In genomic region chr7:126436213-126436868, GRCh38 we compare ENCODE assay signal across 18 cellular contexts.
"Had no signal": no experiment of that assay in that cellular context is flagged by ENCODE, and none has a peak within 500 bp of the region (broad histone marks: within the 10 kb centered on the region; RNA-seq: fewer than 3 reads in every experiment).

No MANE protein-coding gene starts in this region.

- H3K36me3 Mint-ChIP-seq: naive thymus-derived CD8-positive, alpha-beta T cell had no signal

- H3K27me3 ChIP-seq: neutrophil, suprapubic skin, transverse colon, vagina had no signal

- H3K27ac Mint-ChIP-seq: activated CD4-positive, alpha-beta T cell treated with anti-CD3 and anti-CD28 coated beads, Interleukin-2, amount 10 ng/mL, durations not matched to agents 7 days and 5 days; activated CD8-positive, alpha-beta T cell treated with anti-CD3 and anti-CD28 coated beads, Interleukin-2, amount 10 ng/mL, durations not matched to agents 7 days and 5 days; activated naive CD4-positive, alpha-beta T cell treated with anti-CD3 and anti-CD28 coated beads for 36 hours; activated T-cell treated with anti-CD3 and anti-CD28 coated beads, Interleukin-2, amount 50 U/mL, for 24 hours; effector memory CD8-positive, alpha-beta T cell; naive thymus-derived CD8-positive, alpha-beta T cell; stimulated activated naive CD8-positive, alpha-beta T cell treated with anti-CD3 and anti-CD28 coated beads, Interleukin-15, Interleukin-2, amounts not matched to agents 100 ng/mL and 50 ng/mL, for 24 hours had no signal

- H3K27me3 Mint-ChIP-seq: activated CD4-positive, alpha-beta T cell treated with anti-CD3 and anti-CD28 coated beads, Interleukin-2, amount 10 ng/mL, durations not matched to agents 7 days and 5 days; activated T-cell treated with anti-CD3 and anti-CD28 coated beads, Interleukin-2, amount 50 U/mL, for 24 hours; effector memory CD8-positive, alpha-beta T cell; naive thymus-derived CD8-positive, alpha-beta T cell; stimulated activated naive CD8-positive, alpha-beta T cell treated with anti-CD3 and anti-CD28 coated beads, Interleukin-15, Interleukin-2, amounts not matched to agents 100 ng/mL and 50 ng/mL, for 24 hours had no signal

- DNase-seq: activated CD4-positive, alpha-beta T cell treated with anti-CD3 and anti-CD28 coated beads, Interleukin-2, amount 10 ng/mL, durations not matched to agents 7 days and 5 days; activated CD8-positive, alpha-beta T cell treated with anti-CD3 and anti-CD28 coated beads, Interleukin-2, amount 10 ng/mL, durations not matched to agents 7 days and 5 days; activated naive CD4-positive, alpha-beta T cell treated with anti-CD3 and anti-CD28 coated beads for 36 hours; activated T-cell treated with anti-CD3 and anti-CD28 coated beads, Interleukin-2, amount 50 U/mL, for 24 hours; effector memory CD8-positive, alpha-beta T cell; foreskin melanocyte; glutamatergic neuron; kidney; mesenchymal stem cell; naive thymus-derived CD8-positive, alpha-beta T cell; stimulated activated CD4-positive, alpha-beta T cell treated with anti-CD3 and anti-CD28 coated beads, Interleukin-2, amount 100 ng/mL, for 48 hours; T1000; transverse colon had no signal

- H3K4me1 ChIP-seq: suprapubic skin, vagina had no signal

- H3K36me3 ChIP-seq: neutrophil, suprapubic skin, transverse colon, vagina had no signal

- H3K9me3 Mint-ChIP-seq: activated CD4-positive, alpha-beta T cell treated with anti-CD3 and anti-CD28 coated beads, Interleukin-2, amount 10 ng/mL, durations not matched to agents 7 days and 5 days; activated naive CD4-positive, alpha-beta T cell treated with anti-CD3 and anti-CD28 coated beads for 36 hours; stimulated activated naive CD8-positive, alpha-beta T cell treated with anti-CD3 and anti-CD28 coated beads, Interleukin-15, Interleukin-2, amounts not matched to agents 100 ng/mL and 50 ng/mL, for 24 hours had no signal

- H3K4me3 Mint-ChIP-seq: activated CD4-positive, alpha-beta T cell treated with anti-CD3 and anti-CD28 coated beads, Interleukin-2, amount 10 ng/mL, durations not matched to agents 7 days and 5 days; activated CD8-positive, alpha-beta T cell treated with anti-CD3 and anti-CD28 coated beads, Interleukin-2, amount 10 ng/mL, durations not matched to agents 7 days and 5 days; activated naive CD4-positive, alpha-beta T cell treated with anti-CD3 and anti-CD28 coated beads for 36 hours; activated T-cell treated with anti-CD3 and anti-CD28 coated beads, Interleukin-2, amount 50 U/mL, for 24 hours; effector memory CD8-positive, alpha-beta T cell; naive thymus-derived CD8-positive, alpha-beta T cell; stimulated activated naive CD8-positive, alpha-beta T cell treated with anti-CD3 and anti-CD28 coated beads, Interleukin-15, Interleukin-2, amounts not matched to agents 100 ng/mL and 50 ng/mL, for 24 hours had no signal

- H3K4me1 Mint-ChIP-seq: activated CD4-positive, alpha-beta T cell treated with anti-CD3 and anti-CD28 coated beads, Interleukin-2, amount 10 ng/mL, durations not matched to agents 7 days and 5 days; naive thymus-derived CD8-positive, alpha-beta T cell had no signal

- H3K4me3 ChIP-seq: suprapubic skin, transverse colon, vagina had no signal

- ATAC-seq: activated CD4-positive, CD25-positive, alpha-beta regulatory T cell treated with anti-CD3 and anti-CD28 coated beads, Interleukin-2, amount 50 U/mL, for 24 hours; activated CD8-positive, alpha-beta T cell treated with anti-CD3 and anti-CD28 coated beads, Interleukin-2, amount 10 ng/mL, durations not matched to agents 7 days and 5 days; effector memory CD8-positive, alpha-beta T cell; naive thymus-derived CD8-positive, alpha-beta T cell had no signal

- H3K9me3 ChIP-seq: neutrophil, suprapubic skin, transverse colon, vagina had no signal

- H3K27ac ChIP-seq: neutrophil, suprapubic skin, transverse colon, vagina had no signal
